8 cellular contexts compared by ENCODE assay signal in genomic region chr10:75395171-75395954, GRCh38. TPM values are rescaled to one million over a fixed set of nuclear protein-coding genes. Genes with fewer than 3 reads are reported as not detected.
A peak's percentile ranks its signal among the peaks of the same experiment; 100 is the strongest.
DNase-seq lines count a peak whose midpoint lies in the region; ATAC-seq and TF ChIP-seq lines count a peak whose summit lies in the region.

No MANE protein-coding gene starts in this region.

- peaks cover 19% of the 10 kb centered on the region for H3K27me3 ChIP-seq in CD4-positive, alpha-beta memory T cell (ENCODE audit: insufficient read depth, low read length)
- H3K27me3 ChIP-seq in HUES64 (ENCODE audit: insufficient read depth, low read length): peaks cover 100% of the 10 kb centered on the region
- H3K27me3 ChIP-seq in dorsolateral prefrontal cortex: peaks cover 0 to 52% (median 18%) of the 10 kb centered on the region in 45 donors
- H3K27me3 ChIP-seq in lung (ENCODE audit: control insufficient read depth, insufficient read depth): no peaks in the 10 kb centered on the region
- H3K27me3 ChIP-seq in upper lobe of left lung: peaks cover 0 to 6% (median 3%) of the 10 kb centered on the region in 4 donors

- H3K36me3 ChIP-seq in CD4-positive, alpha-beta memory T cell (ENCODE audit: insufficient read depth, low read length): no peaks in the 10 kb centered on the region
- H3K36me3 ChIP-seq in HUES64 (ENCODE audit: insufficient read depth, low read length) (no peaks in the 10 kb centered on the region), lung (ENCODE audit: control insufficient read depth in 2 of 2, insufficient read depth in 2 of 2, low read length in 2 of 2) (peaks cover 0 to 13% of the 10 kb centered on the region in 2 donors), upper lobe of left lung (peaks cover 0 to 14% (median 6%) of the 10 kb centered on the region in 4 donors)

- H3K4me3 ChIP-seq in CD4-positive, alpha-beta memory T cell (ENCODE audit: low read length in 2 of 2): no peak overlapping the region
- H3K4me3 ChIP-seq in HUES64 (ENCODE audit: low read length) (peak overlapping the region; percentile 57), dorsolateral prefrontal cortex (peak overlapping the region in 49 of 59 donors; percentile 1 to 88 (median 37)), lung (peak overlapping the region; percentile 60), upper lobe of left lung (peak overlapping the region; percentile 74 to 86 (median 82))

- peaks cover 2 to 12% (median 9%) of the 10 kb centered on the region in 4 donors for H3K4me1 Mint-ChIP-seq in CD4-positive, alpha-beta memory T cell

- intact Hi-C loops in CD4-positive, alpha-beta memory T cell (cut with micrococcal nuclease): no loop called here
- intact Hi-C loops in dorsolateral prefrontal cortex (cut with DNase I): loop anchor here (5.0 to 10.0 kb wide), 5 partner anchors 532 to 1589 kb away; no protein-coding TSS in a partner anchor

- TF ChIP-seq CTCF in dorsolateral prefrontal cortex (IDR thresholded peaks at IDR 0.05 in 54 of 56, conservative IDR thresholded peaks at IDR 0.05 in 2 of 56; ENCODE audit: low read depth in 1 of 56, partially characterized antibody in 56 of 56): peak; percentile 41 to 89 (median 72)
- peak; percentile 59 for TF ChIP-seq CTCF in lung (IDR thresholded peaks at IDR 0.05; ENCODE audit: control extremely low read depth, extremely low read depth)
- TF ChIP-seq CTCF in upper lobe of left lung (IDR thresholded peaks at IDR 0.05): peak; percentile 94 to 99 (median 95)

- peak overlapping the region in 2 of 7 donors; percentile 42 to 75 for H3K27ac Mint-ChIP-seq in CD4-positive, alpha-beta memory T cell

- H3K9ac ChIP-seq in HUES64 (ENCODE audit: low read depth, low read length): no peak overlapping the region; the same call in 1 of the 2 replicates

- peaks cover 32 to 43% of the 10 kb centered on the region in 2 donors for H3K27me3 Mint-ChIP-seq in CD4-positive, alpha-beta memory T cell

- TF ChIP-seq EP300 in upper lobe of left lung (IDR thresholded peaks at IDR 0.05): no peak

- DNase-seq in CD4-positive, alpha-beta memory T cell: no peak
- DNase-seq in dorsolateral prefrontal cortex (no peak), lung (ENCODE audit: low spot score) (peak; percentile 52), upper lobe of left lung (peak; percentile 52 to 94), DMS79 treated with DMSO at 0.1 percent for 48 hours (lab: John Stamatoyannopoulos, UW) (no peak), putamen (ENCODE audit: low spot score) (no peak)

- CTCF ChIA-PET in CD4-positive, alpha-beta memory T cell (lab: Charles Lee; ENCODE audit: partially characterized antibody): interaction anchor here (0.7 kb wide), 1 partner anchor 12 kb away, joined by 3 read pairs; no protein-coding TSS in a partner anchor

- TF ChIP-seq POLR2A in upper lobe of left lung (IDR thresholded peaks at IDR 0.05): peak in 1 of 4 donors; percentile 10

- no peaks in the 10 kb centered on the region for H3K36me3 Mint-ChIP-seq in CD4-positive, alpha-beta memory T cell

- H3K4me1 ChIP-seq in CD4-positive, alpha-beta memory T cell (ENCODE audit: insufficient read depth, low read length): peaks cover 8% of the 10 kb centered on the region
- H3K4me1 ChIP-seq in HUES64 (ENCODE audit: insufficient read depth, low read length): peaks cover 10% of the 10 kb centered on the region
- peaks cover 0 to 3% of the 10 kb centered on the region in 2 donors for H3K4me1 ChIP-seq in lung (ENCODE audit: control insufficient read depth in 2 of 2, insufficient read depth in 2 of 2, low read length in 2 of 2)
- peaks cover 5 to 36% (median 16%) of the 10 kb centered on the region in 4 donors for H3K4me1 ChIP-seq in upper lobe of left lung

- no peak overlapping the region for H3K27ac ChIP-seq in CD4-positive, alpha-beta memory T cell (ENCODE audit: low read depth, low read length)
- H3K27ac ChIP-seq in HUES64 (ENCODE audit: low read depth, low read length): no peak overlapping the region
- H3K27ac ChIP-seq in dorsolateral prefrontal cortex: peak overlapping the region in 22 of 59 donors; percentile 1 to 96 (median 39)
- H3K27ac ChIP-seq in lung (ENCODE audit: low read depth in 1 of 2, low read length in 1 of 2): peak overlapping the region in 1 of 2 donors; percentile 93
- peak overlapping the region; percentile 98 for H3K27ac ChIP-seq in upper lobe of left lung

- peaks cover 0 to 6% (median 0%) of the 10 kb centered on the region in 8 donors for H3K9me3 Mint-ChIP-seq in CD4-positive, alpha-beta memory T cell

- POLR2A ChIA-PET in CD4-positive, alpha-beta memory T cell (lab: Charles Lee; ENCODE audit: partially characterized antibody): no interaction called here

- 5% methylated on average over 64 of the region's 64 CpGs for WGBS in HUES64
- WGBS in lung, 2 donors: 9 to 10% methylated on average over 49 to 64 of the region's 64 CpGs
- 19 to 22% methylated on average over 15 to 43 of the region's 64 CpGs for WGBS in upper lobe of left lung, 2 donors

- H3K4me3 Mint-ChIP-seq in CD4-positive, alpha-beta memory T cell: peak overlapping the region in 5 of 8 donors; percentile 21 to 81 (median 66)

- H3K9me3 ChIP-seq in CD4-positive, alpha-beta memory T cell (ENCODE audit: control insufficient read depth in 1 of 2, low read length in 2 of 2): no peaks in the 10 kb centered on the region
- H3K9me3 ChIP-seq in HUES64 (ENCODE audit: insufficient read depth, low read depth, low read length): no peaks in the 10 kb centered on the region
- no peaks in the 10 kb centered on the region for H3K9me3 ChIP-seq in lung (ENCODE audit: control insufficient read depth in 2 of 2, insufficient read depth in 1 of 2, low read length in 1 of 2)
- H3K9me3 ChIP-seq in upper lobe of left lung: no peaks in the 10 kb centered on the region

- peak; percentile 54 for ATAC-seq in lung (ENCODE audit: insufficient read depth, low FRiP score)
- ATAC-seq in upper lobe of left lung (ENCODE audit: low FRiP score in 2 of 2): peak; percentile 34 to 68
- ATAC-seq in HG03039 (IDR thresholded peaks at IDR 0.05; ENCODE audit: unreplicated experiment): no peak

RNA-seq across cellular contexts. Expression of gene ZNF503, which starts 6.2 kb away (rescaled TPM):
- under 1 TPM in 1 of 2 experiments, not detected in 1; 0.12 TPM for total RNA-seq in CD4-positive, alpha-beta memory T cell
- not detected for polyA plus RNA-seq in CD4-positive, alpha-beta memory T cell
- polyA plus RNA-seq in HUES64 (2013, experiment 1 of 2): 7.1 TPM
- polyA plus RNA-seq in HUES64 (2013, experiment 2 of 2): 13.3 TPM
- 10 to 100 TPM in 49 of 120 experiments, 1 to 10 TPM in 71; 3.5 to 16.7 (median 9.6) TPM for total RNA-seq in dorsolateral prefrontal cortex
- total RNA-seq in lung: 10 to 100 TPM; 24.8 to 37.8 TPM
- polyA plus RNA-seq in lung: 10 to 100 TPM; 11.7 to 32.1 TPM
- 10 to 100 TPM; 15.0 to 44.6 (median 23.5) TPM for total RNA-seq in upper lobe of left lung

RNA-seq across cellular contexts. Expression of gene LRMDA, which starts 36.1 kb away (rescaled TPM):
- not detected for total RNA-seq in CD4-positive, alpha-beta memory T cell
- polyA plus RNA-seq in CD4-positive, alpha-beta memory T cell: not detected
- 0.55 TPM for polyA plus RNA-seq in HUES64 (2013, experiment 1 of 2)
- 1.3 TPM for polyA plus RNA-seq in HUES64 (2013, experiment 2 of 2)
- total RNA-seq in dorsolateral prefrontal cortex: 10 to 100 TPM in 54 of 120 experiments, 1 to 10 TPM in 66; 2.8 to 27.7 (median 9.5) TPM
- total RNA-seq in lung: 10 to 100 TPM; 15.5 to 40.8 TPM
- 10 to 100 TPM; 12.1 to 27.8 TPM for polyA plus RNA-seq in lung
- 100 to 1,000 TPM in 1 of 6 donors, 10 to 100 TPM in 5; 12.8 to 185 (median 18.1) TPM for total RNA-seq in upper lobe of left lung

Comparison
In these comparisons a context has a peak if more than half of its experiments do, and no peak if none do; other contexts are left out.
1. DNase-seq: peak in lung (single experiment) and upper lobe of left lung (2 of 2); none in CD4-positive, alpha-beta memory T cell (0 of 5), dorsolateral prefrontal cortex (0 of 10), DMS79 treated with DMSO at 0.1 percent for 48 hours (single experiment) and putamen (single experiment).
2. H3K27ac ChIP-seq: peak in upper lobe of left lung (4 of 4); none in CD4-positive, alpha-beta memory T cell (single experiment) and HUES64 (single experiment).
3. H3K4me3 ChIP-seq: peak in HUES64 (single experiment), dorsolateral prefrontal cortex (49 of 59), lung (single experiment) and upper lobe of left lung (4 of 4); none in CD4-positive, alpha-beta memory T cell (0 of 2).
4. RNA of gene ZNF503, which starts 6.2 kb away (total RNA-seq): 24.8 to 37.8 TPM in lung, 15.0 to 44.6 TPM in upper lobe of left lung and 3.5 to 16.7 TPM in dorsolateral prefrontal cortex; 0.12 TPM in CD4-positive, alpha-beta memory T cell; every median in the first group is over 4 times any median in the second.
5. Peak in every context shown above with its lines, with median percentiles within 50 percentile points of each other: CTCF ChIP-seq.